8 cellular contexts compared by ENCODE assay signal in genomic region chr11:33829430-33830141, GRCh38. TPM values are rescaled to one million over a fixed set of nuclear protein-coding genes. Genes with fewer than 3 reads are reported as not detected.
DNase-seq lines count a peak whose midpoint lies in the region; ATAC-seq and TF ChIP-seq lines count a peak whose summit lies in the region.

No MANE protein-coding gene starts in this region.

- peaks cover 42% of the 10 kb centered on the region for H3K27me3 Mint-ChIP-seq in activated naive CD4-positive, alpha-beta T cell treated with anti-CD3 and anti-CD28 coated beads for 36 hours (ENCODE audit: low read depth)

- WGBS in upper lobe of left lung, 2 donors, result 20 to 25% methylated on average over 10 of the region's 10 CpGs

- CTCF ChIA-PET in A673 (lab: Charles Lee), result interaction anchor here (0.6 to 3.5 kb wide), 9 partner anchors 13 to 864 kb away, joined by 3 to 35 read pairs (median 3); no protein-coding TSS in a partner anchor
- CTCF ChIA-PET in activated naive CD4-positive, alpha-beta T cell treated with anti-CD3 and anti-CD28 coated beads for 36 hours (lab: Charles Lee), result interaction anchor here (0.6 to 6.5 kb wide), 7 partner anchors 13 to 339 kb away, joined by 3 to 87 read pairs (median 4); no protein-coding TSS in a partner anchor

- H3K36me3 ChIP-seq in A673 (ENCODE audit: insufficient read depth, low read length, poor library complexity, severe bottlenecking) (no peaks in the 10 kb centered on the region), Peyer's patch (no peaks in the 10 kb centered on the region), upper lobe of left lung (no peaks in the 10 kb centered on the region)

- in situ Hi-C loops in GM13977 (cut with MboI; ENCODE audit: low pct_unique_long_range_greater_than_20kb, low sequenced_read_pairs, unreplicated experiment), result loop anchor here (25.0 kb wide), 1 partner anchor 533 kb away; the partner anchor contains the start of gene ABTB2

- H3K36me3 Mint-ChIP-seq in activated naive CD4-positive, alpha-beta T cell treated with anti-CD3 and anti-CD28 coated beads for 36 hours (ENCODE audit: low read depth), result no peaks in the 10 kb centered on the region

- no peak overlapping the region for H3K27ac ChIP-seq in A673 (ENCODE audit: low read depth, low read length, poor library complexity, severe bottlenecking)
- no peak overlapping the region for H3K27ac ChIP-seq in Peyer's patch
- H3K27ac ChIP-seq in upper lobe of left lung, result no peak overlapping the region

- TF ChIP-seq CTCF in A673 (conservative IDR thresholded peaks at IDR 0.05; ENCODE audit: low read depth, low read length), result peak; percentile 100
- TF ChIP-seq CTCF in GM13977 (IDR thresholded peaks at IDR 0.05; ENCODE audit: extremely low read depth, insufficient read depth, missing control alignments), result peak; percentile 85
- TF ChIP-seq CTCF in Peyer's patch (IDR thresholded peaks at IDR 0.05), result peak in 5 of 6 experiments; percentile 17 to 72 (median 68)
- TF ChIP-seq CTCF in upper lobe of left lung (IDR thresholded peaks at IDR 0.05), result peak; percentile 48 to 80 (median 62)

- H3K9me3 Mint-ChIP-seq in activated naive CD4-positive, alpha-beta T cell treated with anti-CD3 and anti-CD28 coated beads for 36 hours, result no peaks in the 10 kb centered on the region

- intact Hi-C loops in A673 (cut with micrococcal nuclease; ENCODE audit: unreplicated experiment), result loop anchor here (1.0 to 10.0 kb wide), 8 partner anchors 21 to 1105 kb away; partner anchors contain the start of genes C11orf91 and CSTF3
- intact Hi-C loops in activated naive CD4-positive, alpha-beta T cell treated with anti-CD3 and anti-CD28 coated beads for 36 hours (cut with micrococcal nuclease), result loop anchor here (1.0 to 10.0 kb wide), 6 partner anchors 21 to 665 kb away; partner anchors contain the start of genes CSTF3 and HIPK3

- no peak for TF ChIP-seq POLR2A in Peyer's patch (IDR thresholded peaks at IDR 0.05)
- TF ChIP-seq POLR2A in upper lobe of left lung (IDR thresholded peaks at IDR 0.05), result no peak

- DNase-seq in A673 (ENCODE audit: low spot score) (peak; percentile 96), GM13977 (ENCODE audit: low spot score) (peak; percentile 88), HS-5 (ENCODE audit: low read depth) (peak; percentile 57), Peyer's patch (peak in 2 of 3 donors; percentile 22 to 72), globus pallidus (ENCODE audit: low spot score) (peak; percentile 57), non-pigmented ciliary epithelial cell (ENCODE audit: low read depth) (peak; percentile 20), upper lobe of left lung (peak in 1 of 2 donors; percentile 46)
- DNase-seq in activated naive CD4-positive, alpha-beta T cell treated with anti-CD3 and anti-CD28 coated beads for 36 hours, result peak; percentile 85

- no peaks in the 10 kb centered on the region for H3K9me3 ChIP-seq in A673 (ENCODE audit: low read depth, low read length, poor library complexity, severe bottlenecking)
- H3K9me3 ChIP-seq in Peyer's patch, result no peaks in the 10 kb centered on the region
- H3K9me3 ChIP-seq in upper lobe of left lung, result no peaks in the 10 kb centered on the region

- peak overlapping the region; percentile 42 for H3K4me3 ChIP-seq in A673 (ENCODE audit: low read depth, low read length, poor library complexity, severe bottlenecking)
- H3K4me3 ChIP-seq in Peyer's patch, result peak overlapping the region in 3 of 4 donors; percentile 28 to 43 (median 42)
- H3K4me3 ChIP-seq in upper lobe of left lung, result peak overlapping the region in 3 of 4 donors; percentile 26 to 45 (median 44)

- H3K4me3 Mint-ChIP-seq in activated naive CD4-positive, alpha-beta T cell treated with anti-CD3 and anti-CD28 coated beads for 36 hours, result peak overlapping the region; percentile 57

- H3K4me1 Mint-ChIP-seq in activated naive CD4-positive, alpha-beta T cell treated with anti-CD3 and anti-CD28 coated beads for 36 hours (ENCODE audit: low read depth), result peaks cover 2% of the 10 kb centered on the region

- no TSS peak for BruUV-seq in A673 (replicated peaks; lab: Mats Ljungman, UMichigan)

- ATAC-seq in upper lobe of left lung (ENCODE audit: low FRiP score in 2 of 2), result peak; percentile 69 to 88

- H3K27me3 ChIP-seq in A673 (replicated peaks; ENCODE audit: insufficient read depth, low read depth, low read length, poor library complexity), result no peaks in the 10 kb centered on the region
- peaks cover 0 to 11% of the 10 kb centered on the region in 2 donors for H3K27me3 ChIP-seq in Peyer's patch
- peaks cover 0 to 7% (median 5%) of the 10 kb centered on the region in 4 donors for H3K27me3 ChIP-seq in upper lobe of left lung

- H3K4me1 ChIP-seq in A673 (ENCODE audit: insufficient read depth, low read length, poor library complexity, severe bottlenecking) (peaks cover 4% of the 10 kb centered on the region), Peyer's patch (peaks cover 0 to 8% (median 3%) of the 10 kb centered on the region in 4 donors), upper lobe of left lung (peaks cover 8 to 12% (median 9%) of the 10 kb centered on the region in 4 donors)

- H3K27ac Mint-ChIP-seq in activated naive CD4-positive, alpha-beta T cell treated with anti-CD3 and anti-CD28 coated beads for 36 hours, result no peak overlapping the region

- POLR2A ChIA-PET in A673 (lab: Charles Lee; ENCODE audit: low non-redundant PET), result interaction anchor here (0.5 to 0.6 kb wide), 2 partner anchors 83 to 339 kb away, joined by 4 read pairs; no protein-coding TSS in a partner anchor

- TF ChIP-seq EP300 in upper lobe of left lung (IDR thresholded peaks at IDR 0.05), result no peak

RNA-seq across cellular contexts. Expression of gene FBXO3, which starts 55.3 kb away (rescaled TPM):
- total RNA-seq in A673 (2021) (59.2 and 64.6 TPM in 2 replicates), Peyer's patch (10 to 100 TPM; 25.6 to 42.9 (median 27.8) TPM), upper lobe of left lung (10 to 100 TPM in 5 of 6 donors, 1 to 10 TPM in 1; 9.9 to 50.8 (median 26.9) TPM)
- 10 to 100 TPM; 12.2 to 12.9 TPM for total RNA-seq in activated naive CD4-positive, alpha-beta T cell treated with anti-CD3 and anti-CD28 coated beads for 36 hours
